In genomic region chr2:168210216-168210897, GRCh38 we compare ENCODE assay signal across 10 cellular contexts. TPM values are rescaled to one million over a fixed set of nuclear protein-coding genes. Genes with fewer than 3 reads are reported as not detected.
DNase-seq lines count a peak whose midpoint lies in the region; ATAC-seq and TF ChIP-seq lines count a peak whose summit lies in the region.
"Had no signal": no experiment of that assay in that cellular context is flagged by ENCODE, and none has a peak within 500 bp of the region (broad histone marks: within the 10 kb centered on the region; RNA-seq: fewer than 3 reads in every experiment).

No MANE protein-coding gene starts in this region.

- H3K4me3 Mint-ChIP-seq in activated T-cell treated with anti-CD3 and anti-CD28 coated beads, Interleukin-2, amount 50 U/mL, for 72 hours, result peak overlapping the region; percentile 72 to 80

- in situ Hi-C loops in ACHN (cut with HindIII; ENCODE audit: low pct_ligation_motif_present, low pct_unique_long_range_greater_than_20kb, low sequenced_read_pairs) (no loop called here), gastrocnemius medialis (cut with MboI; ENCODE audit: low sequenced_read_pairs in 4 of 4) (no loop called here)

- no peaks in the 10 kb centered on the region for H3K27me3 Mint-ChIP-seq in activated T-cell treated with anti-CD3 and anti-CD28 coated beads, Interleukin-2, amount 50 U/mL, for 72 hours (ENCODE audit: low read depth)
- H3K27me3 Mint-ChIP-seq: activated naive CD8-positive, alpha-beta T cell treated with anti-CD3 and anti-CD28 coated beads, Interleukin-2, amount 10 ng/mL, durations not matched to agents 7 days and 5 days had no signal

- peaks cover 75% of the 10 kb centered on the region for H3K4me1 Mint-ChIP-seq in activated T-cell treated with anti-CD3 and anti-CD28 coated beads, Interleukin-2, amount 50 U/mL, for 72 hours (ENCODE audit: low read depth)

- H3K9me3 ChIP-seq in lower lobe of right lung (no peaks in the 10 kb centered on the region), gastrocnemius medialis (no peaks in the 10 kb centered on the region)
- H3K9me3 ChIP-seq: thyroid gland had no signal

- DNase-seq in ACHN (peak; percentile 16), HT-29 (ENCODE audit: low spot score) (peak; percentile 76), lower lobe of right lung (no peak), gastrocnemius medialis (no peak), NCI-H446 (lab: John Stamatoyannopoulos, UW) (no peak), OCI-M2 (lab: John Stamatoyannopoulos, UW; ENCODE audit: unreplicated experiment) (no peak)
- DNase-seq in activated T-cell treated with anti-CD3 and anti-CD28 coated beads, Interleukin-2, amount 50 U/mL, for 72 hours, result peak in 1 of 2 donors; percentile 23
- DNase-seq: activated naive CD8-positive, alpha-beta T cell treated with anti-CD3 and anti-CD28 coated beads, Interleukin-2, amount 10 ng/mL, durations not matched to agents 7 days and 5 days; thyroid gland had no signal

- TF ChIP-seq POLR2A in gastrocnemius medialis (IDR thresholded peaks at IDR 0.05), result no peak

- no peaks in the 10 kb centered on the region for H3K9me3 Mint-ChIP-seq in activated T-cell treated with anti-CD3 and anti-CD28 coated beads, Interleukin-2, amount 50 U/mL, for 72 hours

- H3K4me3 ChIP-seq in lower lobe of right lung, result peak overlapping the region; percentile 37
- peak overlapping the region in 1 of 4 donors; percentile 20 for H3K4me3 ChIP-seq in gastrocnemius medialis
- H3K4me3 ChIP-seq: thyroid gland had no signal

- no peak for ATAC-seq in activated T-cell treated with anti-CD3 and anti-CD28 coated beads, Interleukin-2, amount 50 U/mL, for 72 hours (replicated peaks in 1 of 2)
- no peak for ATAC-seq in lower lobe of right lung
- no peak for ATAC-seq in GM21526 (IDR thresholded peaks at IDR 0.05; ENCODE audit: low FRiP score, unreplicated experiment)
- no peak for ATAC-seq in gastrocnemius medialis

- H3K27me3 ChIP-seq in lower lobe of right lung (ENCODE audit: low read depth) (no peaks in the 10 kb centered on the region), gastrocnemius medialis (no peaks in the 10 kb centered on the region)
- H3K27me3 ChIP-seq: thyroid gland had no signal

- H3K36me3 ChIP-seq in lower lobe of right lung (no peaks in the 10 kb centered on the region), gastrocnemius medialis (no peaks in the 10 kb centered on the region)
- H3K36me3 ChIP-seq: thyroid gland had no signal

- peaks cover 2 to 11% of the 10 kb centered on the region in 2 donors for H3K36me3 Mint-ChIP-seq in activated T-cell treated with anti-CD3 and anti-CD28 coated beads, Interleukin-2, amount 50 U/mL, for 72 hours (ENCODE audit: insufficient read depth in 2 of 2)

- intact Hi-C loops in lower lobe of right lung (cut with DNase I), result no loop called here
- intact Hi-C loops in gastrocnemius medialis (cut with DNase I; ENCODE audit: low total_unique reads), result no loop called here

- peaks cover 21% of the 10 kb centered on the region for H3K4me1 ChIP-seq in lower lobe of right lung
- H3K4me1 ChIP-seq in gastrocnemius medialis, result no peaks in the 10 kb centered on the region

- peak overlapping the region; percentile 81 for H3K27ac Mint-ChIP-seq in activated T-cell treated with anti-CD3 and anti-CD28 coated beads, Interleukin-2, amount 50 U/mL, for 72 hours
- H3K27ac Mint-ChIP-seq: activated naive CD8-positive, alpha-beta T cell treated with anti-CD3 and anti-CD28 coated beads, Interleukin-2, amount 10 ng/mL, durations not matched to agents 7 days and 5 days had no signal

- TF ChIP-seq CTCF in lower lobe of right lung (IDR thresholded peaks at IDR 0.05), result no peak
- no peak for TF ChIP-seq CTCF in gastrocnemius medialis (IDR thresholded peaks at IDR 0.05 in 4 of 5, conservative IDR thresholded peaks at IDR 0.05 in 1 of 5)

- H3K27ac ChIP-seq in lower lobe of right lung, result no peak overlapping the region
- H3K27ac ChIP-seq in gastrocnemius medialis, result no peak overlapping the region
- H3K27ac ChIP-seq: thyroid gland had no signal

RNA-seq across cellular contexts. Expression of gene STK39, which starts 37.0 kb away (rescaled TPM):
- 37.7 and 37.8 TPM in 2 replicates for total RNA-seq in HT-29 (2014; rRNA removed; shearing (Covaris generic))
- 10 to 100 TPM; 37.1 to 41.0 TPM for total RNA-seq in activated T-cell treated with anti-CD3 and anti-CD28 coated beads, Interleukin-2, amount 50 U/mL, for 72 hours
- total RNA-seq in lower lobe of right lung (12.6 TPM), gastrocnemius medialis (1 to 10 TPM in 3 of 4 donors, under 1 TPM in 1; 0.66 to 2.9 (median 1.9) TPM)

Comparison
In these comparisons a context has a peak if more than half of its experiments do, and no peak if none do; other contexts are left out.
1. DNase-seq: peak in ACHN (single experiment) and HT-29 (single experiment); none in lower lobe of right lung (single experiment), gastrocnemius medialis (0 of 2), NCI-H446 (0 of 2) and OCI-M2 (single experiment).